In the genomic region with DNA sequence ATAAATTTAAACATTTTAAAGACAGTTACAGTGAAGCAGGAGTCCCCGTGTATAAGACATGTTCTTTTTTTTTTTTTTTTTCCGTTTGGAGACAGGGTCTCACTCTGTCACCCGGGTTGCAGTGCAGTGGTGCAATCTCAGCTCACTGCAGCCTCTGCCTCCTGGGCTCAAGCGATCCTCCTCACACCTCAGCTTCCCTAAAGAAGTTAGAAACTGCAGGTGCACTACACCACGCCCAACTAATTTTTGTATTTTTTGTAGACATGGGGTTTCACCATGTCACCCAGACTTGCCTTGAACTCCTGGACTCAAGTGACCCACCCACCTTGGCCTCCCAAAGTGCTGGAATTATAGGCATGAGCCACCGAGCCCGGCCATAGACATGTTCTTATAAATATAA, we compare ENCODE assay signal across 14 cellular contexts. TPM values are rescaled to one million over a fixed set of nuclear protein-coding genes. Genes with fewer than 3 reads are reported as not detected.
DNase-seq lines count a peak whose midpoint lies in the region; ATAC-seq and TF ChIP-seq lines count a peak whose summit lies in the region.
"Had no signal": no experiment of that assay in that cellular context is flagged by ENCODE, and none has a peak within 500 bp of the region (broad histone marks: within the 10 kb centered on the region; RNA-seq: fewer than 3 reads in every experiment).

No MANE protein-coding gene starts in this region.

- TF ChIP-seq CTCF in OCI-LY1 (IDR thresholded peaks at IDR 0.05; ENCODE audit: low read length) (no peak), colonic mucosa (IDR thresholded peaks at IDR 0.05) (no peak), stomach (IDR thresholded peaks at IDR 0.05) (no peak)

- no peaks in the 10 kb centered on the region for H3K27me3 ChIP-seq in OCI-LY1 (ENCODE audit: insufficient read depth, low read length)
- no peaks in the 10 kb centered on the region for H3K27me3 ChIP-seq in colonic mucosa
- H3K27me3 ChIP-seq in stomach = no peaks in the 10 kb centered on the region
- H3K27me3 ChIP-seq: vagina had no signal

- intact Hi-C loops in colonic mucosa (cut with DNase I) (no loop called here), stomach (cut with DNase I; ENCODE audit: low total_unique reads) (no loop called here)

- H3K9me3 ChIP-seq in OCI-LY1 (ENCODE audit: low read length) (no peaks in the 10 kb centered on the region), colonic mucosa (no peaks in the 10 kb centered on the region), stomach (no peaks in the 10 kb centered on the region)
- H3K9me3 ChIP-seq: vagina had no signal

- H3K4me3 ChIP-seq in OCI-LY1 (ENCODE audit: low read depth, low read length, poor library complexity, severe bottlenecking) (peak overlapping the region; percentile 58), colonic mucosa (no peak overlapping the region), stomach (peak overlapping the region in 2 of 4 donors; percentile 18 to 33)
- H3K4me3 ChIP-seq: vagina had no signal

- TF ChIP-seq EP300 in stomach (IDR thresholded peaks at IDR 0.05) = no peak

- no peak for ATAC-seq in GM18870 (IDR thresholded peaks at IDR 0.05; ENCODE audit: unreplicated experiment)
- no peak for ATAC-seq in GM18868 (IDR thresholded peaks at IDR 0.05; ENCODE audit: unreplicated experiment)
- ATAC-seq in GM19397 (IDR thresholded peaks at IDR 0.05; ENCODE audit: unreplicated experiment) = no peak
- ATAC-seq: left cardiac atrium had no signal

- TF ChIP-seq POLR2A in stomach (IDR thresholded peaks at IDR 0.05) = no peak

- H3K36me3 ChIP-seq in OCI-LY1 (ENCODE audit: insufficient read depth, low read length) (peaks cover 24% of the 10 kb centered on the region), colonic mucosa (no peaks in the 10 kb centered on the region), stomach (peaks cover 0 to 3% (median 0%) of the 10 kb centered on the region in 4 donors)
- H3K36me3 ChIP-seq: vagina had no signal

- peaks cover 39% of the 10 kb centered on the region for H3K79me2 ChIP-seq in OCI-LY1 (ENCODE audit: insufficient read depth, low read length)
- H3K79me2 ChIP-seq: parathyroid adenoma had no signal

- H3K4me1 ChIP-seq in OCI-LY1 (ENCODE audit: insufficient read depth, low read length, severe bottlenecking) (peaks cover 74% of the 10 kb centered on the region), colonic mucosa (no peaks in the 10 kb centered on the region), stomach (peaks cover 0 to 24% (median 2%) of the 10 kb centered on the region in 4 donors)
- H3K4me1 ChIP-seq: parathyroid adenoma, vagina had no signal

- H2AFZ ChIP-seq in OCI-LY1 (ENCODE audit: low read length) = no peak overlapping the region
- H2AFZ ChIP-seq: parathyroid adenoma had no signal

- H3K27ac ChIP-seq in OCI-LY1 (ENCODE audit: low read depth, low read length, poor library complexity, severe bottlenecking) = peak overlapping the region; percentile 98
- peak overlapping the region; percentile 53 for H3K27ac ChIP-seq in colonic mucosa
- peak overlapping the region in 4 of 5 donors; percentile 21 to 81 (median 54) for H3K27ac ChIP-seq in stomach
- H3K27ac ChIP-seq: parathyroid adenoma, vagina had no signal

- DNase-seq in activated T-cell treated with anti-CD3 and anti-CD28 coated beads, Interleukin-2, amount 50 U/mL, for 1 hour = peak; percentile 33
- DNase-seq in activated T-cell treated with anti-CD3 and anti-CD28 coated beads for 4 hours (no peak), colonic mucosa (no peak), stomach (no peak)
- DNase-seq: GDM1, left cardiac atrium, NCI-H1048, NCI-H774 had no signal

- H3K4me2 ChIP-seq in OCI-LY1 (ENCODE audit: low read length) = peak overlapping the region; percentile 91

- peaks cover 11% of the 10 kb centered on the region for H3F3A ChIP-seq in OCI-LY1 (ENCODE audit: insufficient read depth, low read length)

- 72 to 81% (median 75%) methylated on average over 7 of the region's 7 CpGs for WGBS in stomach, 5 donors

- H4K20me1 ChIP-seq in OCI-LY1 (ENCODE audit: insufficient read depth, low read length) = no peaks in the 10 kb centered on the region

- H3K9me2 ChIP-seq in OCI-LY1 (ENCODE audit: low read depth, low read length) = no peaks in the 10 kb centered on the region

- H3K9ac ChIP-seq in OCI-LY1 (ENCODE audit: low read length) (peak overlapping the region; percentile 82), colonic mucosa (ENCODE audit: low read depth in 2 of 2, low read length in 2 of 2) (no peak overlapping the region)
- H3K9ac ChIP-seq: parathyroid adenoma had no signal

RNA-seq across cellular contexts. Expression of gene EVI2B, which starts 3.0 kb away (rescaled TPM):
- 1 to 10 TPM; 2.2 to 8.5 TPM for total RNA-seq in colonic mucosa
- 10 to 100 TPM in 1 of 5 donors, 1 to 10 TPM in 4; 1.5 to 21.3 (median 9.8) TPM for total RNA-seq in stomach
- polyA plus RNA-seq in stomach = 1 to 10 TPM; 4.4 to 7.6 (median 4.6) TPM

RNA-seq across cellular contexts. Expression of gene EVI2A, which starts 10.5 kb away (rescaled TPM):
- total RNA-seq in colonic mucosa (1 to 10 TPM; 2.6 to 7.4 TPM), stomach (1 to 10 TPM in 2 of 5 donors, not detected in 3; 4.5 to 8.8 TPM)
- polyA plus RNA-seq in stomach = 10 to 100 TPM in 1 of 3 donors, 1 to 10 TPM in 2; 4.4 to 14.5 (median 5.4) TPM

RNA-seq across cellular contexts. Expression of gene OMG, which starts 13.8 kb away (rescaled TPM):
- under 1 TPM in 1 of 2 donors, not detected in 1; 0.40 TPM for total RNA-seq in colonic mucosa
- 1 to 10 TPM in 1 of 5 donors, not detected in 4; 1.5 TPM for total RNA-seq in stomach
- 1 to 10 TPM in 1 of 3 donors, under 1 TPM in 2; 0.50 to 5.7 (median 0.75) TPM for polyA plus RNA-seq in stomach
- total RNA-seq: vagina had no signal
